21 cellular contexts compared by ENCODE assay signal in the genomic region with DNA sequence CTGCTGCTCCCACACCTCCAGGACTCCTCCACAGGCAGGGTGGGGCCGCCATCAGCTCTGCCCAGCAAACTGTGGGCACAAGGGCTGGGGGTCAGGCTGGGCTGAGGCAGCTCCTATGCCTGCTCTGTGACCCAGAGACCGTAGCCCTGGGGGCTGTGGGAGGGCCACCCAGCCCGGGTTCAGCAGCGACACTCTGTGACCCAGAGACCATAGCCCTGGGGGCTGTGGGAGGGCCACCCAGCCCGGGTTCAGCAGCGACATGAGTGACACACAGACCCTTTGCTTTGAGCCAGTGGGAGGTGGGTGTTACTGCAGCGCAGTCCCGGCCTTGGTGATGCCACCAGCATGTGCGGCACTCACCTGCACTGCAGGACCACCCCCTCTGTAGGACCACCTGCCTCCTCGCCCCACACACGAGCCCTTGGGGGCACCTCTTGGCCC.
"Had no signal": no experiment of that assay in that cellular context is flagged by ENCODE, and none has a peak within 500 bp of the region (broad histone marks: within the 10 kb centered on the region; RNA-seq: fewer than 3 reads in every experiment).

No MANE protein-coding gene starts in this region.

- H3K36me3 ChIP-seq: breast epithelium, right atrium auricular region, tibial nerve had no signal

- H3K4me1 ChIP-seq: parathyroid adenoma had no signal

- DNase-seq: activated CD4-positive, alpha-beta memory T cell treated with anti-CD3 and anti-CD28 coated beads for 36 hours; activated CD4-positive, alpha-beta T cell treated with anti-CD3 and anti-CD28 coated beads, Interleukin-2, amount 10 ng/mL, durations not matched to agents 24 days and 14 days; activated CD4-positive, CD25-positive, alpha-beta regulatory T cell; activated CD8-positive, alpha-beta memory T cell treated with anti-CD3 and anti-CD28 coated beads, Interleukin-2, amount 50 U/mL, for 4 hours; activated gamma-delta T cell treated with Interleukin-2 at 50 U/mL for 16 hours; activated naive CD4-positive, alpha-beta T cell treated with anti-CD3 and anti-CD28 coated beads, Interleukin-2, amount 50 U/mL, for 16 hours; activated T-cell treated with anti-CD3 and anti-CD28 coated beads, Interleukin-2, amount 50 U/mL, for 1 hour; effector memory CD4-positive, alpha-beta T cell; islet precursor cell; left cardiac atrium; midbrain; nucleus accumbens; stimulated activated naive CD4-positive, alpha-beta T cell treated with Interleukin-2 at 50 U/mL for 16 hours had no signal

- H3K36me3 Mint-ChIP-seq: activated CD4-positive, alpha-beta memory T cell treated with anti-CD3 and anti-CD28 coated beads for 36 hours; memory B cell; naive thymus-derived CD4-positive, alpha-beta T cell had no signal

- H3K9me3 ChIP-seq: breast epithelium, right atrium auricular region, tibial nerve had no signal

- ATAC-seq: left cardiac atrium; naive thymus-derived CD4-positive, alpha-beta T cell had no signal

- H3K4me3 Mint-ChIP-seq: activated CD4-positive, alpha-beta memory T cell treated with anti-CD3 and anti-CD28 coated beads for 36 hours; activated CD4-positive, alpha-beta T cell treated with anti-CD3 and anti-CD28 coated beads, Interleukin-2, amount 10 ng/mL, durations not matched to agents 24 days and 14 days; activated T-helper 1 cell treated with anti-CD3 and anti-CD28 coated beads, Interleukin-12 subunit alpha, Interleukin-12 subunit beta, Interleukin-2, Interleukin-4 antibody, amounts not matched to agents 30 ng/mL and 10 ng/mL and 1 ng/mL, durations not matched to agents 14 hours and 24 hours and 36 hours; central memory CD8-positive, alpha-beta T cell; memory B cell had no signal

- H3K4me3 ChIP-seq: breast epithelium, right atrium auricular region, tibial nerve had no signal

- H3K27ac ChIP-seq: breast epithelium, parathyroid adenoma, right atrium auricular region, tibial nerve had no signal

- H3K27ac Mint-ChIP-seq: activated CD4-positive, alpha-beta memory T cell treated with anti-CD3 and anti-CD28 coated beads for 36 hours; activated CD4-positive, alpha-beta T cell treated with anti-CD3 and anti-CD28 coated beads, Interleukin-2, amount 10 ng/mL, durations not matched to agents 24 days and 14 days; activated T-helper 1 cell treated with anti-CD3 and anti-CD28 coated beads, Interleukin-12 subunit alpha, Interleukin-12 subunit beta, Interleukin-2, Interleukin-4 antibody, amounts not matched to agents 30 ng/mL and 10 ng/mL and 1 ng/mL, durations not matched to agents 14 hours and 24 hours and 36 hours; memory B cell; naive thymus-derived CD4-positive, alpha-beta T cell had no signal

- H3K9me3 Mint-ChIP-seq: activated CD4-positive, alpha-beta memory T cell treated with anti-CD3 and anti-CD28 coated beads for 36 hours; activated CD4-positive, alpha-beta T cell treated with anti-CD3 and anti-CD28 coated beads, Interleukin-2, amount 10 ng/mL, durations not matched to agents 24 days and 14 days; activated T-helper 1 cell treated with anti-CD3 and anti-CD28 coated beads, Interleukin-12 subunit alpha, Interleukin-12 subunit beta, Interleukin-2, Interleukin-4 antibody, amounts not matched to agents 30 ng/mL and 10 ng/mL and 1 ng/mL, durations not matched to agents 14 hours and 24 hours and 36 hours; central memory CD8-positive, alpha-beta T cell; memory B cell; naive thymus-derived CD4-positive, alpha-beta T cell had no signal
